Comparison of ENCODE assay signal across 19 cellular contexts in the genomic region with DNA sequence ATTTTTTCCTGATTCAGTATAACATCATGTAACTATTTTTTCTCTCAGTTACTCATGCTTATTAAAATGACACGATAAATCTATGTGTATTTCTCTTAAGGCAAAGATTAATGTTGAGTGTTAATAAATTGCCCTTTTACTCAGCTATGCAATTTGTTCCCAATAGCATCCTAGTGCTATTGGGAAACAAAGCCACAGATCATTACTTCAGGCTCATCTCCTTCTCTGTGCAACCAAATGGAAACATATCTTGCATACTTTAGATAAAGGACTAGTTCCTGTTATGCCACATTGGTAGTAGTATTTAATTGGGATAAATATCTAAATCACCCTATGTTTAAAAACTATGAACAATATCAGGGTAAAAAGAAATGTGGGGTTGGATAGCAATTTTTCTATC.
"Had no signal": no experiment of that assay in that cellular context is flagged by ENCODE, and none has a peak within 500 bp of the region (broad histone marks: within the 10 kb centered on the region; RNA-seq: fewer than 3 reads in every experiment).

No MANE protein-coding gene starts in this region.

- DNase-seq: effector CD4-positive, alpha-beta T cell; endodermal cell; erythroblast; foreskin keratinocyte; mesendoderm; naive B cell; psoas muscle; spleen; stimulated activated CD4-positive, alpha-beta T cell treated with anti-CD3 and anti-CD28 coated beads, Interleukin-15, amount 100 ng/mL, for 24 hours; stimulated activated CD4-positive, alpha-beta T cell treated with anti-CD3 and anti-CD28 coated beads, Interleukin-1b, Interleukin-23, amount 100 ng/mL, for 48 hours; stimulated activated CD4-positive, alpha-beta T cell treated with anti-CD3 and anti-CD28 coated beads, Interleukin-4, amount 100 ng/mL, for 24 hours; tibial artery; upper lobe of left lung; uterus had no signal

- H3K27me3 ChIP-seq: foreskin keratinocyte, spleen, tibial artery, upper lobe of left lung, uterus had no signal

- H3K9me3 ChIP-seq: psoas muscle, spleen, tibial artery, upper lobe of left lung, uterus had no signal

- H3K27ac ChIP-seq: foreskin keratinocyte, psoas muscle, spleen, tibial artery, upper lobe of left lung, uterus had no signal

- H3K4me3 ChIP-seq: psoas muscle, spleen, tibial artery, upper lobe of left lung, uterus had no signal

- H3K27me3 Mint-ChIP-seq: naive B cell; stimulated activated memory B cell treated with anti-CD40 and anti-IgM and Interleukin-4, amounts not matched to agents 10 μg/mL and 1 μg/mL and 100 μg/mL, for 72 hours; stimulated activated naive CD8-positive, alpha-beta T cell treated with anti-CD3 and anti-CD28 coated beads, Interleukin-15, Interleukin-2, amounts not matched to agents 100 ng/mL and 50 ng/mL, for 24 hours had no signal

- H3K36me3 Mint-ChIP-seq: naive B cell; stimulated activated memory B cell treated with anti-CD40 and anti-IgM and Interleukin-4, amounts not matched to agents 10 μg/mL and 1 μg/mL and 100 μg/mL, for 72 hours had no signal

- ATAC-seq: foreskin keratinocyte, psoas muscle, sciatic nerve had no signal

- H3K4me1 ChIP-seq: foreskin keratinocyte, psoas muscle, spleen, tibial artery, upper lobe of left lung, uterus had no signal

- H3K4me3 Mint-ChIP-seq: endodermal cell; naive B cell; nephron; stimulated activated memory B cell treated with anti-CD40 and anti-IgM and Interleukin-4, amounts not matched to agents 10 μg/mL and 1 μg/mL and 100 μg/mL, for 72 hours; stimulated activated naive CD8-positive, alpha-beta T cell treated with anti-CD3 and anti-CD28 coated beads, Interleukin-15, Interleukin-2, amounts not matched to agents 100 ng/mL and 50 ng/mL, for 24 hours had no signal

- H3K27ac Mint-ChIP-seq: endodermal cell; naive B cell; nephron; stimulated activated memory B cell treated with anti-CD40 and anti-IgM and Interleukin-4, amounts not matched to agents 10 μg/mL and 1 μg/mL and 100 μg/mL, for 72 hours; stimulated activated naive CD8-positive, alpha-beta T cell treated with anti-CD3 and anti-CD28 coated beads, Interleukin-15, Interleukin-2, amounts not matched to agents 100 ng/mL and 50 ng/mL, for 24 hours had no signal

- H3K4me1 Mint-ChIP-seq: naive B cell; nephron; stimulated activated memory B cell treated with anti-CD40 and anti-IgM and Interleukin-4, amounts not matched to agents 10 μg/mL and 1 μg/mL and 100 μg/mL, for 72 hours had no signal

- H3K36me3 ChIP-seq: spleen, tibial artery, upper lobe of left lung, uterus had no signal

- FAIRE-seq: endothelial cell of umbilical vein had no signal

- H3K9me3 Mint-ChIP-seq: endodermal cell; nephron; stimulated activated memory B cell treated with anti-CD40 and anti-IgM and Interleukin-4, amounts not matched to agents 10 μg/mL and 1 μg/mL and 100 μg/mL, for 72 hours; stimulated activated naive CD8-positive, alpha-beta T cell treated with anti-CD3 and anti-CD28 coated beads, Interleukin-15, Interleukin-2, amounts not matched to agents 100 ng/mL and 50 ng/mL, for 24 hours had no signal
